ENCODE assay signal across 14 cellular contexts in genomic region chr5:19795218-19795617, GRCh38.
DNase-seq lines count a peak whose midpoint lies in the region; ATAC-seq and TF ChIP-seq lines count a peak whose summit lies in the region.
"Had no signal": no experiment of that assay in that cellular context is flagged by ENCODE, and none has a peak within 500 bp of the region (broad histone marks: within the 10 kb centered on the region; RNA-seq: fewer than 3 reads in every experiment).

No MANE protein-coding gene starts in this region.

- TF ChIP-seq CTCF in brain microvascular endothelial cell (IDR thresholded peaks at IDR 0.05; ENCODE audit: low read depth, low read length, missing control alignments) (peak; percentile 51), kidney epithelial cell (IDR thresholded peaks at IDR 0.05; ENCODE audit: insufficient read depth, low read length, poor library complexity, severe bottlenecking) (peak; percentile 24)

- no peak overlapping the region for H3K27ac Mint-ChIP-seq in stimulated activated naive CD8-positive, alpha-beta T cell treated with anti-CD3 and anti-CD28 coated beads, Interleukin-15, amount 100 ng/mL, for 72 hours
- H3K27ac Mint-ChIP-seq: activated CD4-positive, alpha-beta memory T cell treated with anti-CD3 and anti-CD28 coated beads, Interleukin-2, amount 10 ng/mL, durations not matched to agents 7 days and 5 days had no signal

- in situ Hi-C loops in brain microvascular endothelial cell (cut with HindIII; ENCODE audit: low pct_ligation_motif_present, low sequenced_read_pairs) = no loop called here

- peak; percentile 2 for DNase-seq in COR-L47 (lab: John Stamatoyannopoulos, UW)
- DNase-seq in HT1080 (ENCODE audit: low read depth) = peak; percentile 36
- no peak for DNase-seq in brain microvascular endothelial cell
- no peak for DNase-seq in kidney epithelial cell (ENCODE audit: low read depth)
- DNase-seq in stimulated activated naive CD8-positive, alpha-beta T cell treated with anti-CD3 and anti-CD28 coated beads, Interleukin-15, amount 100 ng/mL, for 72 hours = no peak
- DNase-seq in dedifferentiated amniotic fluid mesenchymal stem cell (ENCODE audit: extremely low spot score) = no peak
- DNase-seq: activated CD4-positive, alpha-beta memory T cell treated with anti-CD3 and anti-CD28 coated beads, Interleukin-2, amount 10 ng/mL, durations not matched to agents 7 days and 5 days; RPMI8226; upper lobe of left lung had no signal

- no peak overlapping the region for H3K4me3 Mint-ChIP-seq in stimulated activated naive CD8-positive, alpha-beta T cell treated with anti-CD3 and anti-CD28 coated beads, Interleukin-15, amount 100 ng/mL, for 72 hours
- H3K4me3 Mint-ChIP-seq: activated CD4-positive, alpha-beta memory T cell treated with anti-CD3 and anti-CD28 coated beads, Interleukin-2, amount 10 ng/mL, durations not matched to agents 7 days and 5 days had no signal

- peaks cover 7 to 11% of the 10 kb centered on the region in 2 donors for H3K9me3 Mint-ChIP-seq in stimulated activated naive CD8-positive, alpha-beta T cell treated with anti-CD3 and anti-CD28 coated beads, Interleukin-15, amount 100 ng/mL, for 72 hours

- no peak overlapping the region for H3K4me3 ChIP-seq in brain microvascular endothelial cell (ENCODE audit: low read depth, low read length)
- H3K4me3 ChIP-seq in kidney epithelial cell (ENCODE audit: low read depth, low read length) = no peak overlapping the region
- H3K4me3 ChIP-seq: lung, upper lobe of left lung had no signal

- no peaks in the 10 kb centered on the region for H3K27me3 Mint-ChIP-seq in stimulated activated naive CD8-positive, alpha-beta T cell treated with anti-CD3 and anti-CD28 coated beads, Interleukin-15, amount 100 ng/mL, for 72 hours
- H3K27me3 Mint-ChIP-seq: activated CD4-positive, alpha-beta memory T cell treated with anti-CD3 and anti-CD28 coated beads, Interleukin-2, amount 10 ng/mL, durations not matched to agents 7 days and 5 days had no signal

- H3K27ac ChIP-seq in brain microvascular endothelial cell = no peak overlapping the region
- H3K27ac ChIP-seq: epithelial cell of prostate, upper lobe of left lung had no signal

- no peaks in the 10 kb centered on the region for H3K27me3 ChIP-seq in brain microvascular endothelial cell (replicated peaks)
- no peaks in the 10 kb centered on the region for H3K27me3 ChIP-seq in kidney epithelial cell (ENCODE audit: control insufficient read depth, insufficient read depth, low read length)
- H3K27me3 ChIP-seq: upper lobe of left lung had no signal

- no peaks in the 10 kb centered on the region for H3K4me1 Mint-ChIP-seq in stimulated activated naive CD8-positive, alpha-beta T cell treated with anti-CD3 and anti-CD28 coated beads, Interleukin-15, amount 100 ng/mL, for 72 hours
- H3K4me1 Mint-ChIP-seq: activated CD4-positive, alpha-beta memory T cell treated with anti-CD3 and anti-CD28 coated beads, Interleukin-2, amount 10 ng/mL, durations not matched to agents 7 days and 5 days had no signal

- H3K36me3 ChIP-seq in brain microvascular endothelial cell (replicated peaks) (no peaks in the 10 kb centered on the region), kidney epithelial cell (ENCODE audit: control insufficient read depth, insufficient read depth, low read length) (no peaks in the 10 kb centered on the region)
- H3K36me3 ChIP-seq: upper lobe of left lung had no signal

- ATAC-seq in HG03354 (IDR thresholded peaks at IDR 0.05; ENCODE audit: poor library complexity, severe bottlenecking, unreplicated experiment) (no peak), GM21381 (IDR thresholded peaks at IDR 0.05; ENCODE audit: unreplicated experiment) (no peak)
- ATAC-seq in stimulated activated naive CD8-positive, alpha-beta T cell treated with anti-CD3 and anti-CD28 coated beads, Interleukin-15, amount 100 ng/mL, for 72 hours = no peak
- ATAC-seq: HCT116 had no signal

Comparison
In these comparisons a context has a peak if more than half of its experiments do, and no peak if none do; other contexts are left out.
1. DNase-seq: peak in COR-L47 (single experiment) and HT1080 (single experiment); none in brain microvascular endothelial cell (single experiment), kidney epithelial cell (single experiment), stimulated activated naive CD8-positive, alpha-beta T cell treated with anti-CD3 and anti-CD28 coated beads, Interleukin-15, amount 100 ng/mL, for 72 hours (0 of 2) and dedifferentiated amniotic fluid mesenchymal stem cell (single experiment).